In genomic region chr14:94562941-94563883, GRCh38 we compare ENCODE assay signal across 1 cellular context.
TF ChIP-seq lines count a peak whose summit lies in the region.

No MANE protein-coding gene starts in this region.

TF ChIP-seq in H1, 55 proteins besides CTCF, POLR2A, EP300 and RAD21:
- TF ChIP-seq GTF2F1 (IDR thresholded peaks at IDR 0.05; ENCODE audit: borderline replicate concordance, low read depth, low read length) (no peak), KDM4A (IDR thresholded peaks at IDR 0.05; ENCODE audit: low read depth, low read length, severe bottlenecking) (no peak), ASH2L (IDR thresholded peaks at IDR 0.05; ENCODE audit: low read length) (no peak), POU5F1 (IDR thresholded peaks at IDR 0.05; ENCODE audit: low read depth, low read length) (no peak), RFX5 (IDR thresholded peaks at IDR 0.05; ENCODE audit: borderline replicate concordance, low read depth, low read length) (no peak), FOSL1 (IDR thresholded peaks at IDR 0.05; ENCODE audit: insufficient read depth, low read depth, low read length) (no peak)
- TF ChIP-seq, protein P1, sequence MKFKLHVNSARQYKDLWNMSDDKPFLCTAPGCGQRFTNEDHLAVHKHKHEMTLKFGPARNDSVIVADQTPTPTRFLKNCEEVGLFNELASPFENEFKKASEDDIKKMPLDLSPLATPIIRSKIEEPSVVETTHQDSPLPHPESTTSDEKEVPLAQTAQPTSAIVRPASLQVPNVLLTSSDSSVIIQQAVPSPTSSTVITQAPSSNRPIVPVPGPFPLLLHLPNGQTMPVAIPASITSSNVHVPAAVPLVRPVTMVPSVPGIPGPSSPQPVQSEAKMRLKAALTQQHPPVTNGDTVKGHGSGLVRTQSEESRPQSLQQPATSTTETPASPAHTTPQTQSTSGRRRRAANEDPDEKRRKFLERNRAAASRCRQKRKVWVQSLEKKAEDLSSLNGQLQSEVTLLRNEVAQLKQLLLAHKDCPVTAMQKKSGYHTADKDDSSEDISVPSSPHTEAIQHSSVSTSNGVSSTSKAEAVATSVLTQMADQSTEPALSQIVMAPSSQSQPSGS (IDR thresholded peaks at IDR 0.05; ENCODE audit: low read length), result no peak
- TF ChIP-seq, protein P2, sequence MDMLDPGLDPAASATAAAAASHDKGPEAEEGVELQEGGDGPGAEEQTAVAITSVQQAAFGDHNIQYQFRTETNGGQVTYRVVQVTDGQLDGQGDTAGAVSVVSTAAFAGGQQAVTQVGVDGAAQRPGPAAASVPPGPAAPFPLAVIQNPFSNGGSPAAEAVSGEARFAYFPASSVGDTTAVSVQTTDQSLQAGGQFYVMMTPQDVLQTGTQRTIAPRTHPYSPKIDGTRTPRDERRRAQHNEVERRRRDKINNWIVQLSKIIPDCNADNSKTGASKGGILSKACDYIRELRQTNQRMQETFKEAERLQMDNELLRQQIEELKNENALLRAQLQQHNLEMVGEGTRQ (IDR thresholded peaks at IDR 0.05; ENCODE audit: low read length), result no peak
